1 cellular context compared by ENCODE assay signal in genomic region chr2:222965555-222965954, GRCh38.
TF ChIP-seq lines count a peak whose summit lies in the region.

No MANE protein-coding gene starts in this region.

TF ChIP-seq in HepG2, 621 proteins besides CTCF, POLR2A, EP300 and RAD21:
- TF ChIP-seq ZNF121 (CRISPR knock-in tag; IDR thresholded peaks at IDR 0.05) = no peak
- TF ChIP-seq ESRRA (CRISPR knock-in tag; IDR thresholded peaks at IDR 0.05; ENCODE audit: low read depth) = no peak
- TF ChIP-seq SCMH1 (CRISPR knock-in tag; IDR thresholded peaks at IDR 0.05; ENCODE audit: borderline replicate concordance) = no peak
- TF ChIP-seq ZNF205 (CRISPR knock-in tag; IDR thresholded peaks at IDR 0.05) = no peak
- TF ChIP-seq ZNF256 (CRISPR knock-in tag; conservative IDR thresholded peaks at IDR 0.05) = no peak
- TF ChIP-seq SSRP1 (CRISPR knock-in tag; IDR thresholded peaks at IDR 0.05) = no peak
- no peak for TF ChIP-seq SIN3A (IDR thresholded peaks at IDR 0.05; ENCODE audit: borderline replicate concordance, low read depth, low read length)
